In the genomic region with DNA sequence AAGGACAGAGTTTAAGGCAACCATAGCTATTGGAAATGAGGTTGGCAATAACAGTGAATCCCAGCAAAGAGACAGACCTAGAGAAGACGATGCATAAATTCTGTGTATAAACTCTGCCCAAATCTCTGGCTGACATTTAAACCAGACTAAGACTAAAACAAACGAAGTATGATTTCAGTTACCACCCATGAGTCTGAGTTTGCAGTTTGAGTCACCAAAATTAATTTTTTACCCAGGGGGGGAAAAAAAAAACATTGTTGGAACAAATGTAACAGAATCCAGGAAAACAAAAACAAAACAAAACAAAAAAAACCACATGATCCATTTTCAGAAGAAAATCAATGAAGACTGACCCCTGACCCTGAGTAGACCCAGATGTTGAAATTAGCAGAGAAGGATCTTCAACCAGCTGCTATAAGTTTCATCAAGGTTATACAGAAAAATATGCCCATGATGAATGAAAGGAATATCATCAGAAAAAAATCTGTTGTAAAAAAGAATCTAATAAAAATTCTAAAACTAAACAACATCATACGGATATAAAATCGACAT, we compare ENCODE assay signal across 1 cellular context.
A peak's percentile ranks its signal among the peaks of the same experiment; 100 is the strongest.
TF ChIP-seq lines count a peak whose summit lies in the region.

No MANE protein-coding gene starts in this region.

TF ChIP-seq in HEK293, 187 proteins besides CTCF, POLR2A, EP300 and RAD21 (continued from another document):
- TF ChIP-seq, protein P1, sequence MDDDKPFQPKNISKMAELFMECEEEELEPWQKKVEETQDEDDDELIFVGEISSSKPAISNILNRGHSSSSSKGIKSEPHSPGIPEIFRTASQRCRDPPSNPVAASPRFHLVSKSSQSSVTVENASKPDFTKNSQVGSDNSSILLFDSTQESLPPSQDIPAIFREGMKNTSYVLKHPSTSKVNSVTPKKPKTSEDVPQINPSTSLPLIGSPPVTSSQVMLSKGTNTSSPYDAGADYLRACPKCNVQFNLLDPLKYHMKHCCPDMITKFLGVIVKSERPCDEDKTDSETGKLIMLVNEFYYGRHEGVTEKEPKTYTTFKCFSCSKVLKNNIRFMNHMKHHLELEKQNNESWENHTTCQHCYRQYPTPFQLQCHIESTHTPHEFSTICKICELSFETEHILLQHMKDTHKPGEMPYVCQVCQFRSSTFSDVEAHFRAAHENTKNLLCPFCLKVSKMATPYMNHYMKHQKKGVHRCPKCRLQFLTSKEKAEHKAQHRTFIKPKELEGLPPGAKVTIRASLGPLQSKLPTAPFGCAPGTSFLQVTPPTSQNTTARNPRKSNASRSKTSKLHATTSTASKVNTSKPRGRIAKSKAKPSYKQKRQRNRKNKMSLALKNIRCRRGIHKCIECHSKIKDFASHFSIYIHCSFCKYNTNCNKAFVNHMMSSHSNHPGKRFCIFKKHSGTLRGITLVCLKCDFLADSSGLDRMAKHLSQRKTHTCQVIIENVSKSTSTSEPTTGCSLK (tag by site-specific recombination; IDR thresholded peaks at IDR 0.05), result no peak
- TF ChIP-seq ZNF10 (tag by site-specific recombination; IDR thresholded peaks at IDR 0.05) (no peak), ZNF585B (tag by site-specific recombination; IDR thresholded peaks at IDR 0.05) (no peak), YY2 (tag by site-specific recombination; IDR thresholded peaks at IDR 0.05) (no peak), ZNF132 (tag by site-specific recombination; IDR thresholded peaks at IDR 0.05; ENCODE audit: borderline replicate concordance) (no peak), ZNF600 (tag by site-specific recombination; IDR thresholded peaks at IDR 0.05) (no peak), ZBTB21 (tag by site-specific recombination; IDR thresholded peaks at IDR 0.05) (no peak), ZNF140 (tag by site-specific recombination; IDR thresholded peaks at IDR 0.05) (no peak), ZBTB7A (tag by site-specific recombination; IDR thresholded peaks at IDR 0.05; ENCODE audit: low read depth) (no peak), TCF7L2 (IDR thresholded peaks at IDR 0.05; ENCODE audit: borderline replicate concordance, low read depth, low read length) (no peak), ZBTB17 (tag by site-specific recombination; IDR thresholded peaks at IDR 0.05) (0 out of 2 replicates have a peak, but pooled peaks have one; percentile 17)
- TF ChIP-seq, protein P2, sequence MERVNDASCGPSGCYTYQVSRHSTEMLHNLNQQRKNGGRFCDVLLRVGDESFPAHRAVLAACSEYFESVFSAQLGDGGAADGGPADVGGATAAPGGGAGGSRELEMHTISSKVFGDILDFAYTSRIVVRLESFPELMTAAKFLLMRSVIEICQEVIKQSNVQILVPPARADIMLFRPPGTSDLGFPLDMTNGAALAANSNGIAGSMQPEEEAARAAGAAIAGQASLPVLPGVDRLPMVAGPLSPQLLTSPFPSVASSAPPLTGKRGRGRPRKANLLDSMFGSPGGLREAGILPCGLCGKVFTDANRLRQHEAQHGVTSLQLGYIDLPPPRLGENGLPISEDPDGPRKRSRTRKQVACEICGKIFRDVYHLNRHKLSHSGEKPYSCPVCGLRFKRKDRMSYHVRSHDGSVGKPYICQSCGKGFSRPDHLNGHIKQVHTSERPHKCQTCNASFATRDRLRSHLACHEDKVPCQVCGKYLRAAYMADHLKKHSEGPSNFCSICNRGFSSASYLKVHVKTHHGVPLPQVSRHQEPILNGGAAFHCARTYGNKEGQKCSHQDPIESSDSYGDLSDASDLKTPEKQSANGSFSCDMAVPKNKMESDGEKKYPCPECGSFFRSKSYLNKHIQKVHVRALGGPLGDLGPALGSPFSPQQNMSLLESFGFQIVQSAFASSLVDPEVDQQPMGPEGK (tag by site-specific recombination; IDR thresholded peaks at IDR 0.05), result no peak
- TF ChIP-seq, protein P3, sequence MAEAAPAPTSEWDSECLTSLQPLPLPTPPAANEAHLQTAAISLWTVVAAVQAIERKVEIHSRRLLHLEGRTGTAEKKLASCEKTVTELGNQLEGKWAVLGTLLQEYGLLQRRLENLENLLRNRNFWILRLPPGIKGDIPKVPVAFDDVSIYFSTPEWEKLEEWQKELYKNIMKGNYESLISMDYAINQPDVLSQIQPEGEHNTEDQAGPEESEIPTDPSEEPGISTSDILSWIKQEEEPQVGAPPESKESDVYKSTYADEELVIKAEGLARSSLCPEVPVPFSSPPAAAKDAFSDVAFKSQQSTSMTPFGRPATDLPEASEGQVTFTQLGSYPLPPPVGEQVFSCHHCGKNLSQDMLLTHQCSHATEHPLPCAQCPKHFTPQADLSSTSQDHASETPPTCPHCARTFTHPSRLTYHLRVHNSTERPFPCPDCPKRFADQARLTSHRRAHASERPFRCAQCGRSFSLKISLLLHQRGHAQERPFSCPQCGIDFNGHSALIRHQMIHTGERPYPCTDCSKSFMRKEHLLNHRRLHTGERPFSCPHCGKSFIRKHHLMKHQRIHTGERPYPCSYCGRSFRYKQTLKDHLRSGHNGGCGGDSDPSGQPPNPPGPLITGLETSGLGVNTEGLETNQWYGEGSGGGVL (tag by site-specific recombination; IDR thresholded peaks at IDR 0.05), result peak; percentile 55; the same call in 1 of the 2 replicates
- TF ChIP-seq, protein P4, sequence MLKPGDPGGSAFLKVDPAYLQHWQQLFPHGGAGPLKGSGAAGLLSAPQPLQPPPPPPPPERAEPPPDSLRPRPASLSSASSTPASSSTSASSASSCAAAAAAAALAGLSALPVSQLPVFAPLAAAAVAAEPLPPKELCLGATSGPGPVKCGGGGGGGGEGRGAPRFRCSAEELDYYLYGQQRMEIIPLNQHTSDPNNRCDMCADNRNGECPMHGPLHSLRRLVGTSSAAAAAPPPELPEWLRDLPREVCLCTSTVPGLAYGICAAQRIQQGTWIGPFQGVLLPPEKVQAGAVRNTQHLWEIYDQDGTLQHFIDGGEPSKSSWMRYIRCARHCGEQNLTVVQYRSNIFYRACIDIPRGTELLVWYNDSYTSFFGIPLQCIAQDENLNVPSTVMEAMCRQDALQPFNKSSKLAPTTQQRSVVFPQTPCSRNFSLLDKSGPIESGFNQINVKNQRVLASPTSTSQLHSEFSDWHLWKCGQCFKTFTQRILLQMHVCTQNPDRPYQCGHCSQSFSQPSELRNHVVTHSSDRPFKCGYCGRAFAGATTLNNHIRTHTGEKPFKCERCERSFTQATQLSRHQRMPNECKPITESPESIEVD (tag by site-specific recombination; IDR thresholded peaks at IDR 0.05), result peak; percentile 11; the same call in 1 of the 2 replicates
